Comparison of ENCODE assay signal across 33 cellular contexts in genomic region chr22:41932353-41932752, GRCh38. TPM values are rescaled to one million over a fixed set of nuclear protein-coding genes. Genes with fewer than 3 reads are reported as not detected.
DNase-seq lines count a peak whose midpoint lies in the region; ATAC-seq, FAIRE-seq and TF ChIP-seq lines count a peak whose summit lies in the region.
"Had no signal": no experiment of that assay in that cellular context is flagged by ENCODE, and none has a peak within 500 bp of the region (broad histone marks: within the 10 kb centered on the region; RNA-seq: fewer than 3 reads in every experiment).

No MANE protein-coding gene starts in this region.

- H3K4me3 ChIP-seq in A673 (ENCODE audit: low read depth, low read length, poor library complexity, severe bottlenecking) = no peak overlapping the region
- H3K4me3 ChIP-seq in transverse colon = no peak overlapping the region
- H3K4me3 ChIP-seq: gastroesophageal sphincter, HAP-1, SJCRH30, testis, uterus had no signal

- H3K36me3 ChIP-seq in A673 (ENCODE audit: insufficient read depth, low read length, poor library complexity, severe bottlenecking) = peaks cover 10% of the 10 kb centered on the region
- H3K36me3 ChIP-seq in transverse colon = no peaks in the 10 kb centered on the region
- H3K36me3 ChIP-seq: gastroesophageal sphincter, uterus had no signal

- peak; percentile 40 for FAIRE-seq in GM12892 (lab: Jason Lieb, UNC)
- FAIRE-seq: colon, RCC 7860, TTC549 had no signal

- H3K27me3 ChIP-seq in A673 (replicated peaks; ENCODE audit: insufficient read depth, low read depth, low read length, poor library complexity) (no peaks in the 10 kb centered on the region), transverse colon (peaks cover 9% of the 10 kb centered on the region)
- H3K27me3 ChIP-seq: SJCRH30, testis, uterus had no signal

- TF ChIP-seq CTCF in A673 (conservative IDR thresholded peaks at IDR 0.05; ENCODE audit: low read depth, low read length) = no peak
- TF ChIP-seq CTCF in nephron progenitor cell (IDR thresholded peaks at IDR 0.05) = no peak
- no peak for TF ChIP-seq CTCF in transverse colon (IDR thresholded peaks at IDR 0.05)

- WGBS in transverse colon (ENCODE audit: low coverage in 1 of 2), 2 donors = 93% methylated on average over 9 of the region's 12 CpGs; no CpG with 5 or more reads in 1 of the 2 donors

- H3K27ac ChIP-seq in A673 (ENCODE audit: low read depth, low read length, poor library complexity, severe bottlenecking) (peak overlapping the region; percentile 42), transverse colon (no peak overlapping the region)
- H3K27ac ChIP-seq: gastroesophageal sphincter, SJCRH30, testis, uterus had no signal

- DNase-seq in A673 (ENCODE audit: low spot score) = no peak
- DNase-seq in GM12892 (ENCODE audit: insufficient read length) = no peak
- DNase-seq in nephron progenitor cell = no peak
- DNase-seq in Right ventricle myocardium superior = no peak
- no peak for DNase-seq in transverse colon
- DNase-seq: activated CD8-positive, alpha-beta memory T cell treated with anti-CD3 and anti-CD28 coated beads, Interleukin-2, amount 10 ng/mL, durations not matched to agents 7 days and 5 days; activated gamma-delta T cell; activated naive CD8-positive, alpha-beta T cell treated with anti-CD3 and anti-CD28 coated beads, Interleukin-2, amount 10 ng/mL, durations not matched to agents 7 days and 5 days; activated T-cell treated with anti-CD3 and anti-CD28 coated beads, Interleukin-2, amount 50 U/mL, for 4 hours; aorta; DMS79; GF-D8; Kasumi-1; midbrain; naive thymus-derived CD4-positive, alpha-beta T cell; SJCRH30; stimulated activated CD4-positive, alpha-beta T cell treated with anti-CD3 and anti-CD28 coated beads, Interleukin-4, amount 100 ng/mL, for 24 hours; T-helper 1 cell; testis; uterus had no signal

- intact Hi-C loops in A673 (cut with micrococcal nuclease; ENCODE audit: unreplicated experiment) (no loop called here), Right ventricle myocardium superior (cut with DNase I) (no loop called here), transverse colon (cut with DNase I; ENCODE audit: low total_unique reads) (no loop called here)

- no peak for TF ChIP-seq POLR2A in GM12892 (IDR thresholded peaks at IDR 0.05; ENCODE audit: low read depth, low read length)
- peak; percentile 15; the same call in 1 of the 2 replicates for TF ChIP-seq POLR2A in Raji (IDR thresholded peaks at IDR 0.05; ENCODE audit: insufficient read depth, low read depth, low read length)
- no peak for TF ChIP-seq POLR2A in transverse colon (IDR thresholded peaks at IDR 0.05)
- no peak for TF ChIP-seq POLR2A in GM18505 (IDR thresholded peaks at IDR 0.05; ENCODE audit: borderline replicate concordance, extremely low read depth, insufficient read depth, insufficient read length)

- H3K4me3 Mint-ChIP-seq in nephron progenitor cell = no peak overlapping the region
- H3K4me3 Mint-ChIP-seq: activated CD8-positive, alpha-beta memory T cell treated with anti-CD3 and anti-CD28 coated beads, Interleukin-2, amount 10 ng/mL, durations not matched to agents 7 days and 5 days; activated naive CD8-positive, alpha-beta T cell treated with anti-CD3 and anti-CD28 coated beads, Interleukin-2, amount 10 ng/mL, durations not matched to agents 7 days and 5 days; activated T-cell treated with anti-CD3 and anti-CD28 coated beads, Interleukin-2, amount 50 U/mL, for 4 hours; naive thymus-derived CD4-positive, alpha-beta T cell had no signal

- H3K27ac Mint-ChIP-seq in nephron progenitor cell = peak overlapping the region; percentile 64
- H3K27ac Mint-ChIP-seq: naive thymus-derived CD4-positive, alpha-beta T cell had no signal

- peaks cover 15% of the 10 kb centered on the region for H3K27me3 Mint-ChIP-seq in nephron progenitor cell (ENCODE audit: low read depth, poor library complexity)

- in situ Hi-C loops in transverse colon (cut with MboI; ENCODE audit: low pct_ligation_motif_present in 1 of 4, low pct_unique_long_range_greater_than_20kb in 1 of 4, low sequenced_read_pairs in 3 of 4) = loop anchor here in 1 of 4 donors (25.0 kb wide), 1 partner anchor 120 kb away; the partner anchor contains the start of gene CCDC134

- no peaks in the 10 kb centered on the region for H3K9me3 ChIP-seq in A673 (ENCODE audit: low read depth, low read length, poor library complexity, severe bottlenecking)
- no peaks in the 10 kb centered on the region for H3K9me3 ChIP-seq in transverse colon
- H3K9me3 ChIP-seq: gastroesophageal sphincter, HAP-1, SJCRH30, testis, uterus had no signal

- no peaks in the 10 kb centered on the region for H3K9me3 Mint-ChIP-seq in nephron progenitor cell
- H3K9me3 Mint-ChIP-seq: activated naive CD8-positive, alpha-beta T cell treated with anti-CD3 and anti-CD28 coated beads, Interleukin-2, amount 10 ng/mL, durations not matched to agents 7 days and 5 days; activated T-cell treated with anti-CD3 and anti-CD28 coated beads, Interleukin-2, amount 50 U/mL, for 4 hours; naive thymus-derived CD4-positive, alpha-beta T cell had no signal

- H3K36me3 Mint-ChIP-seq in nephron progenitor cell (ENCODE audit: low read depth) = peaks cover 4% of the 10 kb centered on the region

- TF ChIP-seq EP300 in transverse colon (IDR thresholded peaks at IDR 0.05; ENCODE audit: low read depth) = no peak

- BruUV-seq in A673 (replicated peaks; lab: Mats Ljungman, UMichigan) = no TSS peak

- H3K4me1 Mint-ChIP-seq in nephron progenitor cell = peaks cover 50% of the 10 kb centered on the region

- CTCF ChIA-PET in A673 (lab: Charles Lee) = no interaction called here

- ATAC-seq in Right ventricle myocardium superior (ENCODE audit: poor library complexity) (no peak), GM21423 (IDR thresholded peaks at IDR 0.05; ENCODE audit: unreplicated experiment) (no peak), GM18505 (IDR thresholded peaks at IDR 0.05; ENCODE audit: unreplicated experiment) (no peak)
- ATAC-seq: activated CD8-positive, alpha-beta memory T cell treated with anti-CD3 and anti-CD28 coated beads, Interleukin-2, amount 10 ng/mL, durations not matched to agents 7 days and 5 days; activated T-cell treated with anti-CD3 and anti-CD28 coated beads, Interleukin-2, amount 50 U/mL, for 4 hours; gastroesophageal sphincter; naive thymus-derived CD4-positive, alpha-beta T cell had no signal

- POLR2A ChIA-PET in A673 (lab: Charles Lee; ENCODE audit: low non-redundant PET) = no interaction called here

- H3K4me1 ChIP-seq in A673 (ENCODE audit: insufficient read depth, low read length, poor library complexity, severe bottlenecking) (peaks cover 3% of the 10 kb centered on the region), transverse colon (no peaks in the 10 kb centered on the region)
- H3K4me1 ChIP-seq: gastroesophageal sphincter, HAP-1, SJCRH30, testis, uterus had no signal

RNA-seq across cellular contexts. Expression of gene TNFRSF13C, which starts 5.7 kb away (rescaled TPM):
- total RNA-seq in A673 (2021) (6.6 and 8.0 TPM in 2 replicates), Right ventricle myocardium superior (1.2 TPM), transverse colon (10 to 100 TPM in 1 of 4 donors, 1 to 10 TPM in 1, under 1 TPM in 2; 0.20 to 15.3 (median 4.3) TPM)
- polyA plus RNA-seq in GM12892 (2012; ENCODE audit: missing spikeins) = 57.8 TPM
- polyA plus RNA-seq: aorta had no signal

RNA-seq across cellular contexts. Expression of gene CENPM, which starts 14.6 kb away (rescaled TPM):
- total RNA-seq in A673 (2021) = 62.1 and 67.2 TPM in 2 replicates
- 31.4 TPM for polyA plus RNA-seq in GM12892 (2012; ENCODE audit: missing spikeins)
- 0.59 TPM for total RNA-seq in Right ventricle myocardium superior
- 10 to 100 TPM in 2 of 4 donors, 1 to 10 TPM in 1, not detected in 1; 6.0 to 22.9 (median 11.0) TPM for total RNA-seq in transverse colon

RNA-seq across cellular contexts. Expression of gene SHISA8, which starts 17.5 kb away (rescaled TPM):
- total RNA-seq in A673 (2021) (1.4 and 1.8 TPM in 2 replicates), Right ventricle myocardium superior (6.4 TPM), transverse colon (under 1 TPM in 1 of 4 donors, not detected in 3; 0.32 TPM)
- polyA plus RNA-seq in GM12892 (2012; ENCODE audit: missing spikeins) = 0.93 TPM
- total RNA-seq: activated naive CD8-positive, alpha-beta T cell treated with anti-CD3 and anti-CD28 coated beads, Interleukin-2, amount 10 ng/mL, durations not matched to agents 7 days and 5 days; aorta; gastroesophageal sphincter; kidney epithelial cell; liver; osteoblast; pulmonary artery endothelial cell; SJCRH30 had no signal
- polyA plus RNA-seq: aorta; BJ; liver; naive thymus-derived CD4-positive, alpha-beta T cell had no signal

RNA-seq across cellular contexts. Expression of gene SEPTIN3, which starts 36.9 kb away (rescaled TPM):
- total RNA-seq in A673 (2021) (3.6 and 4.6 TPM in 2 replicates), Right ventricle myocardium superior (0.08 TPM), transverse colon (under 1 TPM in 2 of 4 donors, not detected in 2; 0.48 to 0.68 TPM)
- polyA plus RNA-seq in GM12892 (2012; ENCODE audit: missing spikeins) = 1.9 TPM
- polyA plus RNA-seq: naive thymus-derived CD4-positive, alpha-beta T cell had no signal
